In genomic region chr1:70552662-70553061, GRCh38 we compare ENCODE assay signal across 33 cellular contexts.
"Had no signal": no experiment of that assay in that cellular context is flagged by ENCODE, and none has a peak within 500 bp of the region (broad histone marks: within the 10 kb centered on the region; RNA-seq: fewer than 3 reads in every experiment).

No MANE protein-coding gene starts in this region.

- ATAC-seq: activated naive CD4-positive, alpha-beta T cell treated with anti-CD3 and anti-CD28 coated beads, Interleukin-2, amount 50 U/mL, for 72 hours; activated T-cell treated with anti-CD3 and anti-CD28 coated beads, Interleukin-2, amount 50 U/mL, for 72 hours; esophagus mucosa; foreskin keratinocyte; gastrocnemius medialis; heart left ventricle; T-cell had no signal

- H3K27ac Mint-ChIP-seq: activated B cell treated with CpG ODN at 0.5 μM for 24 hours; activated CD4-positive, alpha-beta memory T cell treated with anti-CD3 and anti-CD28 coated beads, Interleukin-2, amount 10 ng/mL, durations not matched to agents 7 days and 5 days; activated CD4-positive, alpha-beta T cell treated with anti-CD3 and anti-CD28 coated beads, Interleukin-2, amount 10 ng/mL, durations not matched to agents 7 days and 5 days; activated naive CD4-positive, alpha-beta T cell treated with anti-CD3 and anti-CD28 coated beads, Interleukin-2, amount 10 ng/mL, durations not matched to agents 7 days and 5 days; activated naive CD4-positive, alpha-beta T cell treated with anti-CD3 and anti-CD28 coated beads, Interleukin-2, amount 50 U/mL, for 72 hours; activated naive CD8-positive, alpha-beta T cell treated with anti-CD3 and anti-CD28 coated beads, Interleukin-2, amount 10 ng/mL, durations not matched to agents 7 days and 5 days; activated T-cell treated with anti-CD3 and anti-CD28 coated beads, Interleukin-2, amount 50 U/mL, for 24 hours; activated T-cell treated with anti-CD3 and anti-CD28 coated beads, Interleukin-2, amount 50 U/mL, for 72 hours; dendritic cell treated with granulocyte-macrophage colony-stimulating factor and Interleukin-4, amounts not matched to agents 40 ng/mL and 50 ng/mL, for 4 days; endodermal cell; T-cell; T-helper 1 cell treated with Interleukin-12 subunit alpha and Interleukin-12 subunit beta and Interleukin-4 antibody, amounts not matched to agents 30 μg/mL and 1 μg/mL, for 36 hours had no signal

- DNase-seq: activated B cell treated with CpG ODN at 0.5 μM for 24 hours; activated CD4-positive, alpha-beta memory T cell treated with anti-CD3 and anti-CD28 coated beads, Interleukin-2, amount 10 ng/mL, durations not matched to agents 7 days and 5 days; activated CD4-positive, alpha-beta T cell treated with anti-CD3 and anti-CD28 coated beads for 1 hour; activated CD4-positive, alpha-beta T cell treated with anti-CD3 and anti-CD28 coated beads for 4 hours; activated CD4-positive, alpha-beta T cell treated with anti-CD3 and anti-CD28 coated beads, Interleukin-2, amount 10 ng/mL, durations not matched to agents 7 days and 5 days; activated CD4-positive, alpha-beta T cell treated with anti-CD3 and anti-CD28 coated beads, Interleukin-2, amount 50 U/mL, for 4 hours; activated CD8-positive, alpha-beta memory T cell treated with anti-CD3 and anti-CD28 coated beads, Interleukin-2, amount 50 U/mL, for 48 hours; activated gamma-delta T cell; activated naive CD4-positive, alpha-beta T cell; activated naive CD4-positive, alpha-beta T cell treated with anti-CD3 and anti-CD28 coated beads, Interleukin-2, amount 10 ng/mL, durations not matched to agents 7 days and 5 days; activated naive CD8-positive, alpha-beta T cell treated with anti-CD3 and anti-CD28 coated beads, Interleukin-2, amount 10 ng/mL, durations not matched to agents 7 days and 5 days; activated T-cell treated with anti-CD3 and anti-CD28 coated beads for 4 hours; activated T-cell treated with anti-CD3 and anti-CD28 coated beads, Interleukin-2, amount 50 U/mL, for 24 hours; activated T-cell treated with anti-CD3 and anti-CD28 coated beads, Interleukin-2, amount 50 U/mL, for 72 hours; amniotic stem cell; anterior cingulate cortex; brain microvascular endothelial cell; dorsolateral prefrontal cortex; effector memory CD4-positive, alpha-beta T cell; endodermal cell; foreskin keratinocyte; gastrocnemius medialis; glutamatergic neuron; heart left ventricle; T-cell; T1000; WERI-Rb-1 had no signal

- H3K27me3 Mint-ChIP-seq: activated B cell treated with CpG ODN at 0.5 μM for 24 hours; activated naive CD4-positive, alpha-beta T cell treated with anti-CD3 and anti-CD28 coated beads, Interleukin-2, amount 10 ng/mL, durations not matched to agents 7 days and 5 days; dendritic cell treated with granulocyte-macrophage colony-stimulating factor and Interleukin-4, amounts not matched to agents 40 ng/mL and 50 ng/mL, for 4 days had no signal

- H3K4me1 Mint-ChIP-seq: activated B cell treated with CpG ODN at 0.5 μM for 24 hours; activated CD4-positive, alpha-beta memory T cell treated with anti-CD3 and anti-CD28 coated beads, Interleukin-2, amount 10 ng/mL, durations not matched to agents 7 days and 5 days; activated CD4-positive, alpha-beta T cell treated with anti-CD3 and anti-CD28 coated beads, Interleukin-2, amount 10 ng/mL, durations not matched to agents 7 days and 5 days; activated naive CD4-positive, alpha-beta T cell treated with anti-CD3 and anti-CD28 coated beads, Interleukin-2, amount 10 ng/mL, durations not matched to agents 7 days and 5 days; activated naive CD8-positive, alpha-beta T cell treated with anti-CD3 and anti-CD28 coated beads, Interleukin-2, amount 10 ng/mL, durations not matched to agents 7 days and 5 days; central memory CD8-positive, alpha-beta T cell; T-cell had no signal

- H3K36me3 Mint-ChIP-seq: activated naive CD4-positive, alpha-beta T cell treated with anti-CD3 and anti-CD28 coated beads, Interleukin-2, amount 10 ng/mL, durations not matched to agents 7 days and 5 days; activated naive CD4-positive, alpha-beta T cell treated with anti-CD3 and anti-CD28 coated beads, Interleukin-2, amount 50 U/mL, for 72 hours; activated naive CD8-positive, alpha-beta T cell treated with anti-CD3 and anti-CD28 coated beads, Interleukin-2, amount 10 ng/mL, durations not matched to agents 7 days and 5 days; T-cell had no signal

- H3K4me3 ChIP-seq: coronary artery, dorsolateral prefrontal cortex, gastrocnemius medialis, heart left ventricle had no signal

- H3K9me3 Mint-ChIP-seq: activated B cell treated with CpG ODN at 0.5 μM for 24 hours; activated CD4-positive, alpha-beta memory T cell treated with anti-CD3 and anti-CD28 coated beads, Interleukin-2, amount 10 ng/mL, durations not matched to agents 7 days and 5 days; activated CD4-positive, alpha-beta T cell treated with anti-CD3 and anti-CD28 coated beads, Interleukin-2, amount 10 ng/mL, durations not matched to agents 7 days and 5 days; activated naive CD4-positive, alpha-beta T cell treated with anti-CD3 and anti-CD28 coated beads, Interleukin-2, amount 10 ng/mL, durations not matched to agents 7 days and 5 days; activated naive CD4-positive, alpha-beta T cell treated with anti-CD3 and anti-CD28 coated beads, Interleukin-2, amount 50 U/mL, for 72 hours; activated naive CD8-positive, alpha-beta T cell treated with anti-CD3 and anti-CD28 coated beads, Interleukin-2, amount 10 ng/mL, durations not matched to agents 7 days and 5 days; activated T-cell treated with anti-CD3 and anti-CD28 coated beads, Interleukin-2, amount 50 U/mL, for 24 hours; activated T-cell treated with anti-CD3 and anti-CD28 coated beads, Interleukin-2, amount 50 U/mL, for 72 hours; central memory CD8-positive, alpha-beta T cell; dendritic cell treated with granulocyte-macrophage colony-stimulating factor and Interleukin-4, amounts not matched to agents 40 ng/mL and 50 ng/mL, for 4 days; endodermal cell; T-cell; T-helper 1 cell treated with Interleukin-12 subunit alpha and Interleukin-12 subunit beta and Interleukin-4 antibody, amounts not matched to agents 30 μg/mL and 1 μg/mL, for 36 hours had no signal

- H3K4me3 Mint-ChIP-seq: activated B cell treated with CpG ODN at 0.5 μM for 24 hours; activated CD4-positive, alpha-beta memory T cell treated with anti-CD3 and anti-CD28 coated beads, Interleukin-2, amount 10 ng/mL, durations not matched to agents 7 days and 5 days; activated CD4-positive, alpha-beta T cell treated with anti-CD3 and anti-CD28 coated beads, Interleukin-2, amount 10 ng/mL, durations not matched to agents 7 days and 5 days; activated naive CD4-positive, alpha-beta T cell treated with anti-CD3 and anti-CD28 coated beads, Interleukin-2, amount 10 ng/mL, durations not matched to agents 7 days and 5 days; activated naive CD8-positive, alpha-beta T cell treated with anti-CD3 and anti-CD28 coated beads, Interleukin-2, amount 10 ng/mL, durations not matched to agents 7 days and 5 days; activated T-cell treated with anti-CD3 and anti-CD28 coated beads, Interleukin-2, amount 50 U/mL, for 24 hours; activated T-cell treated with anti-CD3 and anti-CD28 coated beads, Interleukin-2, amount 50 U/mL, for 72 hours; central memory CD8-positive, alpha-beta T cell; dendritic cell treated with granulocyte-macrophage colony-stimulating factor and Interleukin-4, amounts not matched to agents 40 ng/mL and 50 ng/mL, for 4 days; endodermal cell; T-cell; T-helper 1 cell treated with Interleukin-12 subunit alpha and Interleukin-12 subunit beta and Interleukin-4 antibody, amounts not matched to agents 30 μg/mL and 1 μg/mL, for 36 hours had no signal
